Comparison of ENCODE assay signal across 8 cellular contexts in the genomic region with DNA sequence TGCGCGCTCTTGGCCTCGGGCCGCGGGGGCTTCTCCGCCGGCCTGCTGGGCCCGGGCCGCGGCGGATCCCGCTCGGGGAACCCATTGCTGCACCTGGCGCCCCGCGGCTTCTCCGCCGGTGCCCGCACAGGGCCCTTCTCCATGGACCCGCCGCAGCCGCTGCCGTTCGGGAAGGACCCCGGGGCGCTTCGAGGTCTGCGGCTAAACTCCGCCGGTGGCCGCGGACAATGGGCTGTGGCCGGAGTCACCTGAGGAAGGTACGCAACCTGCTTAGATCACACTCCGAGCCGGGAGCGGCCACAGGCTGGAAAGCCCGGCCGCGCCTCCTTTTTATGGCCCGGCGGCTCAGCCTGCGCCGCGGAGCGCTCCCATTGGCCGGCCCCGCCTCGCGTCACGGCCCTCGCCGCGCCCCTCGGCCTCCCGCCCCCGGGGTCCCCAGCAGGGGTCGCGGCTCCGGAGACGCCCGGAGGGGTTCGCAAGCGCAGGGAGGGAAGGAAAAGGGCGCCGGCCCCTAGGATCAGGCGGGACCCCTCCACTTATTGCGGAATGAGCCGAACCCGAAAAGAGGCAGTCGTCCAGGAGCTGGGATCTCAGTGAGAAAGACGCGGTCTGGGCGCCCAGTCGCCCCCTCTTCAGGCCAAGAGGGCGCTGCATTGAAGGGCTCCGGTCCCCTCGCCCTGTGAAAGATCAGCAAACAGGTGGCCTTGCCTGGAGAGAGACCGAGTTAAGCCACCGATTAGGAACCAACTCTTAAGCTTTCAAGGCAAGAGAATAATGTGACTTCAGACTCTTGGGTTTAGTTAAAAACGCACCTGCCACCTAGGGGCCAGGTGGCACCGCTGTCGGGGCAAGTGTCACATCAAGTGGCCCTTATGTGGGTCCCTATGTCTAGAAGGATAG. TPM values are rescaled to one million over a fixed set of nuclear protein-coding genes. Genes with fewer than 3 reads are reported as not detected.
A peak's percentile ranks its signal among the peaks of the same experiment; 100 is the strongest.
DNase-seq lines count a peak whose midpoint lies in the region; ATAC-seq and TF ChIP-seq lines count a peak whose summit lies in the region.

A gene with protein sequence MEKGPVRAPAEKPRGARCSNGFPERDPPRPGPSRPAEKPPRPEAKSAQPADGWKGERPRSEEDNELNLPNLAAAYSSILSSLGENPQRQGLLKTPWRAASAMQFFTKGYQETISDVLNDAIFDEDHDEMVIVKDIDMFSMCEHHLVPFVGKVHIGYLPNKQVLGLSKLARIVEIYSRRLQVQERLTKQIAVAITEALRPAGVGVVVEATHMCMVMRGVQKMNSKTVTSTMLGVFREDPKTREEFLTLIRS (minus strand): TSS at position 306 of the 900 bp plus-strand sequence. CDS start 163 bp downstream, at position 143.

- peak; percentile 80 for TF ChIP-seq POLR2A in IMR-90 (IDR thresholded peaks at IDR 0.05; ENCODE audit: low read depth, low read length)

- peak within 1 kb of the TSS; percentile 80 for H3K4me2 ChIP-seq in IMR-90 (ENCODE audit: low read depth, low read length)

- WGBS in IMR-90 (ENCODE audit: extremely low coverage in 2 of 2, insufficient read length in 1 of 2), 2 experiments, result 7% methylated on average over 13 of the region's 83 CpGs; no CpG with 5 or more reads in 1 of the 2 experiments
- under 1% methylated on average over 83 of the region's 83 CpGs for WGBS in thymus

- no peaks in the 10 kb centered on the region for H3K9me1 ChIP-seq in IMR-90 (ENCODE audit: insufficient read depth, low read length)

- no peak within 1 kb of the TSS for H4K91ac ChIP-seq in IMR-90 (ENCODE audit: insufficient read depth, low read depth, low read length)

- intact Hi-C loops in IMR-90 (cut with micrococcal nuclease), result no loop called here
- intact Hi-C loops in Panc1 (cut with micrococcal nuclease; ENCODE audit: unreplicated experiment), result no loop called here

- no peak within 1 kb of the TSS for H2BK5ac ChIP-seq in IMR-90 (ENCODE audit: low read depth, low read length, poor library complexity, severe bottlenecking)

- H3K4me1 ChIP-seq in IMR-90 (ENCODE audit: control insufficient read depth, insufficient read depth, low read length) (peaks cover 2% of the 10 kb centered on the region; the same call in 1 of the 2 replicates), Panc1 (ENCODE audit: control insufficient read depth, insufficient read depth, low read length) (peaks cover 4% of the 10 kb centered on the region; the same call in 1 of the 2 replicates), foreskin keratinocyte (no peaks in the 10 kb centered on the region), neutrophil (ENCODE audit: control insufficient read depth in 1 of 2, insufficient read depth in 1 of 2, low read depth in 1 of 2, low read length in 1 of 2) (peaks cover 20 to 25% of the 10 kb centered on the region in 2 experiments), thymus (ENCODE audit: control insufficient read depth, insufficient read depth, low read length) (peaks cover 9% of the 10 kb centered on the region)

- in situ Hi-C loops in IMR-90 (cut with MboI; ENCODE audit: low sequenced_read_pairs) (no loop called here), Panc1 (cut with HindIII; ENCODE audit: low pct_unique_long_range_greater_than_20kb, low sequenced_read_pairs) (no loop called here)

- peak within 1 kb of the TSS; percentile 80; the same call in 1 of the 2 replicates for H3K23ac ChIP-seq in IMR-90 (ENCODE audit: low read depth, low read length)

- H2BK20ac ChIP-seq in IMR-90 (ENCODE audit: low read depth, low read length), result no peak within 1 kb of the TSS

- no peak within 1 kb of the TSS for H2BK120ac ChIP-seq in IMR-90 (ENCODE audit: low read depth, low read length)

- H2BK15ac ChIP-seq in IMR-90 (ENCODE audit: low read depth, low read length), result no peak within 1 kb of the TSS

- no peak within 1 kb of the TSS for H4K8ac ChIP-seq in IMR-90 (ENCODE audit: low read depth in 2 of 2, low read length in 2 of 2)

- no peak for TF ChIP-seq RAD21 in IMR-90 (IDR thresholded peaks at IDR 0.05; ENCODE audit: low read length)

- dilution Hi-C loops in IMR-90 (cut with HindIII; ENCODE audit: low sequenced_read_pairs, unreplicated experiment), result no loop called here

- H3K4ac ChIP-seq in IMR-90 (ENCODE audit: low read depth, low read length), result no peak within 1 kb of the TSS

- no peak within 1 kb of the TSS for H3K56ac ChIP-seq in IMR-90 (ENCODE audit: extremely low read depth, insufficient read depth, low read length)

- peak within 1 kb of the TSS; percentile 61 for H3K4me3 ChIP-seq in IMR-90 (ENCODE audit: insufficient read depth, low read depth, low read length)
- peak within 1 kb of the TSS; percentile 70 to 72 for H3K4me3 ChIP-seq in Panc1 (ENCODE audit: low read depth in 2 of 2, low read length in 2 of 2)
- H3K4me3 ChIP-seq in neutrophil (ENCODE audit: low read depth in 1 of 2, low read length in 1 of 2), result peak within 1 kb of the TSS; percentile 87 to 93
- peak within 1 kb of the TSS; percentile 92 for H3K4me3 ChIP-seq in thymus (ENCODE audit: low read length)

- 0 out of 2 replicates have a peak within 1 kb of the TSS, but pooled peaks have one; percentile 41 for H3K14ac ChIP-seq in IMR-90 (replicated peaks; ENCODE audit: low read depth, low read length)

- H3K36me3 ChIP-seq in IMR-90 (ENCODE audit: control insufficient read depth, insufficient read depth, low read length), result no peaks in the 10 kb centered on the region
- H3K36me3 ChIP-seq in Panc1 (ENCODE audit: control insufficient read depth, insufficient read depth, low read length), result no peaks in the 10 kb centered on the region; the same call in 1 of the 2 replicates
- no peaks in the 10 kb centered on the region for H3K36me3 ChIP-seq in neutrophil
- peaks cover 3% of the 10 kb centered on the region for H3K36me3 ChIP-seq in thymus (ENCODE audit: control insufficient read depth, insufficient read depth)

- peaks cover 8% of the 10 kb centered on the region for H3K27me3 ChIP-seq in IMR-90 (ENCODE audit: control insufficient read depth, insufficient read depth, low read length)
- no peaks in the 10 kb centered on the region for H3K27me3 ChIP-seq in Panc1 (ENCODE audit: control insufficient read depth, insufficient read depth, low read length)
- H3K27me3 ChIP-seq in foreskin keratinocyte, result no peaks in the 10 kb centered on the region
- peaks cover 6% of the 10 kb centered on the region for H3K27me3 ChIP-seq in neutrophil
- H3K27me3 ChIP-seq in thymus (ENCODE audit: control insufficient read depth, insufficient read depth), result no peaks in the 10 kb centered on the region

- H2AK5ac ChIP-seq in IMR-90 (ENCODE audit: low read depth, low read length), result no peak within 1 kb of the TSS

- H3K27ac ChIP-seq in IMR-90 (ENCODE audit: insufficient read depth, low read length) (no peak within 1 kb of the TSS), Panc1 (ENCODE audit: low read length) (0 out of 2 replicates have a peak within 1 kb of the TSS, but pooled peaks have one; percentile 51), foreskin keratinocyte (no peak within 1 kb of the TSS), neutrophil (peak within 1 kb of the TSS; percentile 80), thymus (ENCODE audit: low read depth) (peak within 1 kb of the TSS; percentile 86)

- H4K20me1 ChIP-seq in IMR-90 (ENCODE audit: insufficient read depth, low read length), result no peaks in the 10 kb centered on the region

- peak within 1 kb of the TSS; percentile 77 for H2AK9ac ChIP-seq in IMR-90 (replicated peaks; ENCODE audit: low read depth, low read length, poor library complexity)

- BruUV-seq in IMR-90 (replicated peaks; lab: Mats Ljungman, UMichigan) (no TSS peak), Panc1 (replicated peaks; lab: Mats Ljungman, UMichigan) (no TSS peak)

- peak within 1 kb of the TSS; percentile 18 for H3K9ac ChIP-seq in IMR-90 (ENCODE audit: low read depth, low read length)

- CTCF ChIA-PET in IMR-90 (lab: Yijun Ruan, JAX), result no interaction called here
- CTCF ChIA-PET in Panc1 (lab: Charles Lee), result interaction anchor here (0.6 kb wide), 1 partner anchor 32 kb away, joined by 5 read pairs; no protein-coding TSS in a partner anchor

- peak; percentile 43 for TF ChIP-seq CTCF in IMR-90 (conservative IDR thresholded peaks at IDR 0.05; ENCODE audit: low read depth, low read length)
- peak; percentile 72 for TF ChIP-seq CTCF in Panc1 (IDR thresholded peaks at IDR 0.05)
- TF ChIP-seq CTCF in foreskin keratinocyte (conservative IDR thresholded peaks at IDR 0.05), result peak; percentile 36
- TF ChIP-seq CTCF in neutrophil (IDR thresholded peaks at IDR 0.05), result peak; percentile 32

- no peak within 1 kb of the TSS for H3K18ac ChIP-seq in IMR-90 (ENCODE audit: low read depth, low read length)

- no peaks in the 10 kb centered on the region for H3K9me3 ChIP-seq in IMR-90 (ENCODE audit: control insufficient read depth, insufficient read depth, low read length)
- no peaks in the 10 kb centered on the region for H3K9me3 ChIP-seq in Panc1 (ENCODE audit: control insufficient read depth, insufficient read depth, low read depth, low read length)
- no peaks in the 10 kb centered on the region for H3K9me3 ChIP-seq in neutrophil
- no peaks in the 10 kb centered on the region for H3K9me3 ChIP-seq in thymus (ENCODE audit: control insufficient read depth)

- POLR2A ChIA-PET in IMR-90 (lab: Charles Lee; ENCODE audit: unreplicated experiment) (interaction anchor here (0.6 to 0.7 kb wide), 2 partner anchors 229 to 515 kb away, joined by 3 to 4 read pairs; no protein-coding TSS in a partner anchor), Panc1 (lab: Charles Lee) (interaction anchor here (0.6 kb wide), 1 partner anchor 42 kb away, joined by 3 read pairs; no protein-coding TSS in a partner anchor)

- no peaks in the 10 kb centered on the region for H3K79me1 ChIP-seq in IMR-90 (ENCODE audit: low read depth in 1 of 2, low read length in 2 of 2)

- H2AFZ ChIP-seq in IMR-90 (replicated peaks; ENCODE audit: low read length, poor library complexity), result peak within 1 kb of the TSS; percentile 97

- no peak within 1 kb of the TSS for H4K5ac ChIP-seq in IMR-90 (ENCODE audit: low read depth, low read length)

- DNase-seq in DMS79 (lab: John Stamatoyannopoulos, UW), result peak; percentile 95
- DNase-seq in IMR-90, result peak; percentile 16
- DNase-seq in Panc1 (ENCODE audit: low read depth, low spot score), result no peak
- DNase-seq in activated T-helper 1 cell treated with anti-CD3 and anti-CD28 coated beads, Interleukin-2, amount 50 U/mL, for 16 hours (ENCODE audit: low read depth in 1 of 2, low spot score in 1 of 2), result peak; percentile 49 to 75
- DNase-seq in foreskin keratinocyte, result peak in 1 of 2 donors; percentile 44

- ATAC-seq in GM21526 (IDR thresholded peaks at IDR 0.05; ENCODE audit: low FRiP score, unreplicated experiment) (peak; percentile 80), IMR-90 (ENCODE audit: low read depth) (peak; percentile 90), Panc1 (peak; percentile 95), foreskin keratinocyte (peak; percentile 81)

TF ChIP-seq in IMR-90, 13 proteins besides CTCF, POLR2A, EP300 and RAD21 (continues in another document):
- TF ChIP-seq MAZ (IDR thresholded peaks at IDR 0.05; ENCODE audit: borderline replicate concordance, low read depth, low read length), result peak; percentile 32; the same call in 1 of the 2 replicates

RNA-seq across cellular contexts. Expression of the gene that starts here (rescaled TPM):
- total RNA-seq in IMR-90 (2012; rRNA removed) (0.54 and 0.56 TPM in 2 replicates), Panc1 (2021; ENCODE audit: unreplicated experiment) (3.6 TPM), foreskin keratinocyte (3.8 and 4.4 TPM in 2 replicates)
- polyA plus RNA-seq in IMR-90 (2012; rRNA removed) (0.50 and 0.74 TPM in 2 replicates), foreskin keratinocyte (2.8 and 3.1 TPM in 2 replicates), thymus (22.5 TPM)
- 0.24 and 0.49 TPM in 2 replicates for polyA plus RNA-seq in IMR-90 (2012; cell fraction: cytosol; rRNA removed)
- polyA plus RNA-seq in IMR-90 (2012; cell fraction: nucleus; rRNA removed; ENCODE audit: low replicate concordance), result 0.18 and 0.71 TPM in 2 replicates
- 1.4 TPM for polyA plus RNA-seq in Panc1 (2012; ENCODE audit: insufficient read length)

Comparison
In these comparisons a context has a peak if more than half of its experiments do, and no peak if none do; other contexts are left out.
1. Peak in DNase-seq, ATAC-seq, H3K4me3 ChIP-seq, H3K9ac ChIP-seq and H3K4me2 ChIP-seq in IMR-90; RNA of the gene not detected or under 1 TPM.
2. H3K27ac ChIP-seq: peak in Panc1 (single experiment), neutrophil (single experiment) and thymus (single experiment); none in IMR-90 (single experiment) and foreskin keratinocyte (single experiment).
3. Peak in every context shown above with its lines, with median percentiles within 50 percentile points of each other: ATAC-seq, H3K4me3 ChIP-seq and CTCF ChIP-seq.